8 cellular contexts compared by ENCODE assay signal in the genomic region with DNA sequence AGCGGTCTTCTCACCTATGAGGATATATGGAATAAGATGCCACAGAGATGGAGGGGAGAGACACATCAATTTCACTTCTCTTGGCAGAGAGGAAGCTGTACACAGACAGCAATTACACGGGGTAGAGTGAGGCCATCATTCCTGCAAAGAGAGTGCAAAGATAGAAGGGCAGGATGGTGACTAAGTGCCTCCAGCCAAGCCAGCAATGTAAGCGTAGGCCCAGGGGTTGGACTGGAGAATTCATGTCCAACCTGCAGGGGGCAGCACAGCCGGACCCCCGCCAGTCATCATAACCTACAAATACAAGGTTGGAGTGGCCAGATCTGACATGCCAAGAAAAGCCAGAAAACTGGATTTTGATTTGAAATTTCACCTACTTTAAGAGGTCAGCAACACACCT. TPM values are rescaled to one million over a fixed set of nuclear protein-coding genes. Genes with fewer than 3 reads are reported as not detected.
A peak's percentile ranks its signal among the peaks of the same experiment; 100 is the strongest.
DNase-seq lines count a peak whose midpoint lies in the region; TF ChIP-seq lines count a peak whose summit lies in the region.

No MANE protein-coding gene starts in this region.

- peak; percentile 73 for TF ChIP-seq CTCF in chondrocyte (IDR thresholded peaks at IDR 0.05)

- H3K4me3 Mint-ChIP-seq in chondrocyte (ENCODE audit: unreplicated experiment) = no peak overlapping the region

- H3K27ac Mint-ChIP-seq in chondrocyte (ENCODE audit: unreplicated experiment) = no peak overlapping the region

- DNase-seq in SIG-M5 treated with dmso at 0.1 percent for 504 hours (lab: John Stamatoyannopoulos, UW; ENCODE audit: unreplicated experiment) = peak; percentile 9
- no peak for DNase-seq in SIG-M5 (lab: John Stamatoyannopoulos, UW)
- peak; percentile 73 for DNase-seq in M059J (ENCODE audit: low read depth)
- DNase-seq in chondrocyte (ENCODE audit: low spot score) = no peak
- DNase-seq in stimulated activated CD4-positive, alpha-beta T cell treated with anti-CD3 and anti-CD28 coated beads, Interleukin-2, amount 100 ng/mL, for 48 hours = peak; percentile 3 to 30
- DNase-seq in NCI-H1105 (lab: John Stamatoyannopoulos, UW) = no peak
- no peak for DNase-seq in activated CD4-positive, CD25-positive, alpha-beta regulatory T cell (lab: John Stamatoyannopoulos, UW)
- DNase-seq in activated gamma-delta T cell treated with Interleukin-2 at 50 U/mL for 16 hours = no peak

- H3K36me3 Mint-ChIP-seq in chondrocyte (ENCODE audit: low read depth) = no peaks in the 10 kb centered on the region

- H3K9me3 Mint-ChIP-seq in chondrocyte (ENCODE audit: low read depth) = no peaks in the 10 kb centered on the region

- peaks cover 8% of the 10 kb centered on the region for H3K4me1 Mint-ChIP-seq in chondrocyte (ENCODE audit: low read depth)

- no peaks in the 10 kb centered on the region for H3K27me3 Mint-ChIP-seq in chondrocyte (ENCODE audit: low read depth)

RNA-seq across cellular contexts. Expression of a gene that starts 56.3 kb away (rescaled TPM):
- total RNA-seq in M059J (2014; rRNA removed; shearing (Covaris generic)) = 105 and 115 TPM in 2 replicates
- 2.5 to 3.1 TPM in 2 of 3 replicates, not detected in the other for total RNA-seq in chondrocyte

Comparison
In these comparisons a context has a peak if more than half of its experiments do, and no peak if none do; other contexts are left out.
1. DNase-seq: peak in SIG-M5 treated with dmso at 0.1 percent for 504 hours (single experiment), M059J (single experiment) and stimulated activated CD4-positive, alpha-beta T cell treated with anti-CD3 and anti-CD28 coated beads, Interleukin-2, amount 100 ng/mL, for 48 hours (2 of 2); none in SIG-M5 (single experiment), chondrocyte (single experiment), NCI-H1105 (single experiment), activated CD4-positive, CD25-positive, alpha-beta regulatory T cell (0 of 4) and activated gamma-delta T cell treated with Interleukin-2 at 50 U/mL for 16 hours (single experiment).
2. RNA of a gene that starts 56.3 kb away (total RNA-seq): 105 to 115 TPM in M059J; 2.5 to 3.1 TPM in chondrocyte; every median in the first group is over 10 times any median in the second.